Comparison of ENCODE assay signal across 25 cellular contexts in genomic region chr3:179528786-179529185, GRCh38. TPM values are rescaled to one million over a fixed set of nuclear protein-coding genes. Genes with fewer than 3 reads are reported as not detected.
DNase-seq lines count a peak whose midpoint lies in the region; ATAC-seq and TF ChIP-seq lines count a peak whose summit lies in the region.
"Had no signal": no experiment of that assay in that cellular context is flagged by ENCODE, and none has a peak within 500 bp of the region (broad histone marks: within the 10 kb centered on the region; RNA-seq: fewer than 3 reads in every experiment).

No MANE protein-coding gene starts in this region.

- no peak overlapping the region for H3K27ac ChIP-seq in fibroblast of lung (ENCODE audit: insufficient read depth, low read length)
- H3K27ac ChIP-seq: 22Rv1, PC-9, right atrium auricular region, SK-N-MC, thyroid gland had no signal

- no peak overlapping the region for H3K9ac ChIP-seq in fibroblast of lung (ENCODE audit: insufficient read depth, low read length)

- no peaks in the 10 kb centered on the region for H3K36me3 Mint-ChIP-seq in stimulated activated effector memory CD8-positive, alpha-beta T cell treated with anti-CD3 and anti-CD28 coated beads, Interleukin-12 subunit alpha, Interleukin-12 subunit beta, amount 100 ng/mL, for 72 hours
- H3K36me3 Mint-ChIP-seq: stimulated activated naive B cell treated with anti-CD40 and anti-IgM and Interleukin-4, amounts not matched to agents 10 μg/mL and 1 μg/mL and 100 μg/mL, for 72 hours had no signal

- no peaks in the 10 kb centered on the region for H3K4me1 ChIP-seq in fibroblast of lung (ENCODE audit: control insufficient read depth, extremely low read depth, insufficient read depth, low read length)

- H3K27ac Mint-ChIP-seq in stimulated activated effector memory CD8-positive, alpha-beta T cell treated with anti-CD3 and anti-CD28 coated beads, Interleukin-12 subunit alpha, Interleukin-12 subunit beta, amount 100 ng/mL, for 72 hours: no peak overlapping the region
- H3K27ac Mint-ChIP-seq: stimulated activated naive B cell treated with anti-CD40 and anti-IgM and Interleukin-4, amounts not matched to agents 10 μg/mL and 1 μg/mL and 100 μg/mL, for 72 hours had no signal

- H3K4me1 Mint-ChIP-seq in stimulated activated effector memory CD8-positive, alpha-beta T cell treated with anti-CD3 and anti-CD28 coated beads, Interleukin-12 subunit alpha, Interleukin-12 subunit beta, amount 100 ng/mL, for 72 hours: no peaks in the 10 kb centered on the region
- H3K4me1 Mint-ChIP-seq: stimulated activated naive B cell treated with anti-CD40 and anti-IgM and Interleukin-4, amounts not matched to agents 10 μg/mL and 1 μg/mL and 100 μg/mL, for 72 hours had no signal

- H3K4me2 ChIP-seq in fibroblast of lung (ENCODE audit: extremely low read depth, insufficient read depth, low read length): no peak overlapping the region
- H3K4me2 ChIP-seq: PC-9 had no signal

- no peaks in the 10 kb centered on the region for H4K20me1 ChIP-seq in fibroblast of lung (ENCODE audit: control insufficient read depth, extremely low read depth, insufficient read depth, low read length)

- DNase-seq in DMS53 (lab: John Stamatoyannopoulos, UW): peak; percentile 2
- DNase-seq in DMS53 treated with DMSO at 0.1 percent for 48 hours (lab: John Stamatoyannopoulos, UW; ENCODE audit: unreplicated experiment): no peak
- peak; percentile 36 for DNase-seq in SK-MEL-5 (ENCODE audit: low read depth, low spot score)
- peak; percentile 3 to 62 for DNase-seq in fibroblast of lung (ENCODE audit: low read depth in 2 of 2)
- no peak for DNase-seq in stimulated activated effector memory CD8-positive, alpha-beta T cell treated with anti-CD3 and anti-CD28 coated beads, Interleukin-12 subunit alpha, Interleukin-12 subunit beta, amount 100 ng/mL, for 72 hours (ENCODE audit: low spot score in 2 of 2)
- DNase-seq in NCI-H1694 treated with DMSO at 0.1 percent for 48 hours (lab: John Stamatoyannopoulos, UW): no peak
- DNase-seq: activated CD4-positive, alpha-beta T cell treated with anti-CD3 and anti-CD28 coated beads for 4 hours; activated effector memory CD4-positive, alpha-beta T cell treated with Interleukin-2 at 50 U/mL for 16 hours; cerebellar nuclear complex; effector CD4-positive, alpha-beta T cell; GDM1; hippocampal formation; left cardiac atrium; midbrain; MV-4-11; NCI-H2029 treated with DMSO at 0.1 percent for 48 hours; PC-9; stimulated activated naive B cell treated with anti-CD40 and anti-IgM and Interleukin-4, amounts not matched to agents 10 μg/mL and 1 μg/mL and 100 μg/mL, for 72 hours; thyroid gland had no signal

- in situ Hi-C loops in SK-MEL-5 (cut with HindIII; ENCODE audit: low pct_unique_long_range_greater_than_20kb, low sequenced_read_pairs): no loop called here

- no peak overlapping the region for H3K4me3 ChIP-seq in fibroblast of lung (replicated peaks in 1 of 4; ENCODE audit: control extremely low read depth in 1 of 4, insufficient read depth in 1 of 4, low read depth in 3 of 4, low read length in 4 of 4)
- H3K4me3 ChIP-seq: PC-9, right atrium auricular region, SK-N-MC, thyroid gland had no signal

- no peak overlapping the region for H2AFZ ChIP-seq in fibroblast of lung (ENCODE audit: low read length)
- H2AFZ ChIP-seq: PC-9 had no signal

- no peaks in the 10 kb centered on the region for H3K9me3 ChIP-seq in fibroblast of lung (ENCODE audit: control insufficient read depth, insufficient read depth, low read depth, low read length)
- H3K9me3 ChIP-seq: right atrium auricular region, thyroid gland had no signal

- no peaks in the 10 kb centered on the region for H3K27me3 ChIP-seq in fibroblast of lung (ENCODE audit: control insufficient read depth, insufficient read depth, low read length)
- H3K27me3 ChIP-seq: right atrium auricular region, thyroid gland had no signal

- no peaks in the 10 kb centered on the region for H3K9me3 Mint-ChIP-seq in stimulated activated effector memory CD8-positive, alpha-beta T cell treated with anti-CD3 and anti-CD28 coated beads, Interleukin-12 subunit alpha, Interleukin-12 subunit beta, amount 100 ng/mL, for 72 hours
- H3K9me3 Mint-ChIP-seq: neural crest cell; stimulated activated naive B cell treated with anti-CD40 and anti-IgM and Interleukin-4, amounts not matched to agents 10 μg/mL and 1 μg/mL and 100 μg/mL, for 72 hours had no signal

- no peaks in the 10 kb centered on the region for H3K36me3 ChIP-seq in fibroblast of lung (ENCODE audit: control insufficient read depth, insufficient read depth, low read length)
- H3K36me3 ChIP-seq: right atrium auricular region, thyroid gland had no signal

- H3K79me2 ChIP-seq in fibroblast of lung (ENCODE audit: control insufficient read depth, insufficient read depth, low read length): no peaks in the 10 kb centered on the region

- no peak overlapping the region for H3K4me3 Mint-ChIP-seq in stimulated activated effector memory CD8-positive, alpha-beta T cell treated with anti-CD3 and anti-CD28 coated beads, Interleukin-12 subunit alpha, Interleukin-12 subunit beta, amount 100 ng/mL, for 72 hours
- H3K4me3 Mint-ChIP-seq: neural crest cell; stimulated activated naive B cell treated with anti-CD40 and anti-IgM and Interleukin-4, amounts not matched to agents 10 μg/mL and 1 μg/mL and 100 μg/mL, for 72 hours had no signal

- TF ChIP-seq CTCF in fibroblast of lung (conservative IDR thresholded peaks at IDR 0.05 in 1 of 2, IDR thresholded peaks at IDR 0.05 in 1 of 2; ENCODE audit: low read depth in 1 of 2, low read length in 2 of 2): no peak

- ATAC-seq in stimulated activated effector memory CD8-positive, alpha-beta T cell treated with anti-CD3 and anti-CD28 coated beads, Interleukin-12 subunit alpha, Interleukin-12 subunit beta, amount 100 ng/mL, for 72 hours: peak; percentile 55
- ATAC-seq in GM21423 (IDR thresholded peaks at IDR 0.05; ENCODE audit: unreplicated experiment) (no peak), HG02970 (IDR thresholded peaks at IDR 0.05; ENCODE audit: low FRiP score, unreplicated experiment) (no peak)
- ATAC-seq: left cardiac atrium; stimulated activated naive B cell treated with anti-CD40 and anti-IgM and Interleukin-4, amounts not matched to agents 10 μg/mL and 1 μg/mL and 100 μg/mL, for 72 hours had no signal

RNA-seq across cellular contexts. Expression of gene ACTL6A, which starts 33.9 kb away (rescaled TPM):
- 84.5 and 90.1 TPM in 2 replicates for total RNA-seq in SK-MEL-5 (2014; rRNA removed; shearing (Covaris generic))
- 86.9 and 130 TPM in 2 replicates for polyA plus RNA-seq in SK-MEL-5 (2015; cell fraction: cytosol; rRNA removed)
- 212 and 249 TPM in 2 replicates for polyA plus RNA-seq in SK-MEL-5 (2015; cell fraction: nucleus; rRNA removed)
- 41.9 and 48.6 TPM in 2 replicates for total RNA-seq in fibroblast of lung
- 58.3 and 78.1 TPM in 2 replicates for polyA plus RNA-seq in fibroblast of lung
- 48.2 and 71.6 TPM in 2 replicates for polyA plus RNA-seq in fibroblast of lung (2012)
- polyA minus RNA-seq in fibroblast of lung (ENCODE audit: low replicate concordance): 6.4 and 23.7 TPM in 2 replicates

Comparison
In these comparisons a context has a peak if more than half of its experiments do, and no peak if none do; other contexts are left out.
1. DNase-seq: peak in DMS53 (single experiment), SK-MEL-5 (single experiment) and fibroblast of lung (2 of 2); none in DMS53 treated with DMSO at 0.1 percent for 48 hours (single experiment), stimulated activated effector memory CD8-positive, alpha-beta T cell treated with anti-CD3 and anti-CD28 coated beads, Interleukin-12 subunit alpha, Interleukin-12 subunit beta, amount 100 ng/mL, for 72 hours (0 of 2) and NCI-H1694 treated with DMSO at 0.1 percent for 48 hours (single experiment).